ENCODE assay signal across 9 cellular contexts in the genomic region with DNA sequence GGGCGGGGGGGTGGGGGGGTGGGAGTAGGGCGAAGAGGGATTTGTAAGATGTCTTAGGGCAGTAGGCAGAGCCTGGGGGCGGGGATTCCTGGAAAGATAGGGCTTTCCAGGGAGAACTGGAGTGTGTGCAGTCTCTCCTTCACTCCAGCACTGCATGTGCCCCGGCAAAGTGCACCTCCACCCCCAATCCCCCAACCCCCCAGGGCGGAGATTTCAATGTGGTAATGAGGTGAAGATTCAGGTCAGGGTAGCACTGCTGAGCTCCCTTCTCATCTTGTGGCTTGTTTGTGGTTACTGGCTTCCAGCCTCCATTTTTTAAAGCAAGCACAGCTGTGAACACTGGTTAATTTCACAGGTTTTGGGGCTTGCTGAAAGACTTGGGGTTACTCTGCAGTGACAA. TPM values are rescaled to one million over a fixed set of nuclear protein-coding genes. Genes with fewer than 3 reads are reported as not detected.
DNase-seq lines count a peak whose midpoint lies in the region; ATAC-seq, FAIRE-seq and TF ChIP-seq lines count a peak whose summit lies in the region.
"Had no signal": no experiment of that assay in that cellular context is flagged by ENCODE, and none has a peak within 500 bp of the region (broad histone marks: within the 10 kb centered on the region; RNA-seq: fewer than 3 reads in every experiment).

No MANE protein-coding gene starts in this region.

- POLR2A ChIA-PET in activated naive CD8-positive, alpha-beta T cell treated with anti-CD3 and anti-CD28 coated beads, Interleukin-2, amount 10 ng/mL, durations not matched to agents 7 days and 5 days (lab: Charles Lee): interaction anchor here (1.0 to 1.8 kb wide), 2 partner anchors 19 to 30 kb away, joined by 3 to 6 read pairs; partner anchors contain the start of genes PCED1A and VPS16

- no peak for DNase-seq in GM18507 (ENCODE audit: extremely low spot score, insufficient read length, low read depth)
- peak; percentile 27 for DNase-seq in NCI-H69 (lab: John Stamatoyannopoulos, UW)
- DNase-seq in activated naive CD8-positive, alpha-beta T cell treated with anti-CD3 and anti-CD28 coated beads, Interleukin-2, amount 10 ng/mL, durations not matched to agents 7 days and 5 days: peak; percentile 62
- no peak for DNase-seq in sciatic nerve (ENCODE audit: low spot score)
- no peak for DNase-seq in effector CD4-positive, alpha-beta T cell
- DNase-seq in GM13977 (ENCODE audit: low spot score): no peak
- DNase-seq in endothelial cell (ENCODE audit: low spot score): no peak
- DNase-seq: anterior cingulate cortex had no signal

- intact Hi-C loops in sciatic nerve (cut with DNase I): no loop called here

- no peaks in the 10 kb centered on the region for H3K9me3 Mint-ChIP-seq in activated naive CD8-positive, alpha-beta T cell treated with anti-CD3 and anti-CD28 coated beads, Interleukin-2, amount 10 ng/mL, durations not matched to agents 7 days and 5 days
- H3K9me3 Mint-ChIP-seq in endothelial cell (ENCODE audit: unreplicated experiment): peaks cover 4% of the 10 kb centered on the region

- peak; percentile 85 for ATAC-seq in activated naive CD8-positive, alpha-beta T cell treated with anti-CD3 and anti-CD28 coated beads, Interleukin-2, amount 10 ng/mL, durations not matched to agents 7 days and 5 days (ENCODE audit: low read depth)
- peak; percentile 69 for ATAC-seq in sciatic nerve
- ATAC-seq: gastroesophageal sphincter had no signal

- H3K27ac Mint-ChIP-seq in activated naive CD8-positive, alpha-beta T cell treated with anti-CD3 and anti-CD28 coated beads, Interleukin-2, amount 10 ng/mL, durations not matched to agents 7 days and 5 days: no peak overlapping the region
- no peak overlapping the region for H3K27ac Mint-ChIP-seq in endothelial cell (ENCODE audit: unreplicated experiment)

- no peaks in the 10 kb centered on the region for H3K36me3 Mint-ChIP-seq in activated naive CD8-positive, alpha-beta T cell treated with anti-CD3 and anti-CD28 coated beads, Interleukin-2, amount 10 ng/mL, durations not matched to agents 7 days and 5 days
- H3K36me3 Mint-ChIP-seq in endothelial cell (ENCODE audit: low read depth, unreplicated experiment): peaks cover 10% of the 10 kb centered on the region

- FAIRE-seq in GM18507 (lab: Jason Lieb, UNC): peak; percentile 44

- in situ Hi-C loops in GM13977 (cut with MboI; ENCODE audit: low pct_unique_long_range_greater_than_20kb, low sequenced_read_pairs, unreplicated experiment): no loop called here

- peak overlapping the region; percentile 44 for H3K4me3 Mint-ChIP-seq in activated naive CD8-positive, alpha-beta T cell treated with anti-CD3 and anti-CD28 coated beads, Interleukin-2, amount 10 ng/mL, durations not matched to agents 7 days and 5 days
- H3K4me3 Mint-ChIP-seq in endothelial cell (ENCODE audit: unreplicated experiment): no peak overlapping the region

- no peak for TF ChIP-seq CTCF in GM13977 (IDR thresholded peaks at IDR 0.05; ENCODE audit: extremely low read depth, insufficient read depth, missing control alignments)
- no peak for TF ChIP-seq CTCF in endothelial cell (IDR thresholded peaks at IDR 0.05; ENCODE audit: unreplicated experiment)

- peaks cover 49% of the 10 kb centered on the region for H3K27me3 Mint-ChIP-seq in activated naive CD8-positive, alpha-beta T cell treated with anti-CD3 and anti-CD28 coated beads, Interleukin-2, amount 10 ng/mL, durations not matched to agents 7 days and 5 days
- peaks cover 18% of the 10 kb centered on the region for H3K27me3 Mint-ChIP-seq in endothelial cell (ENCODE audit: unreplicated experiment)

- peaks cover 22% of the 10 kb centered on the region for H3K4me1 Mint-ChIP-seq in activated naive CD8-positive, alpha-beta T cell treated with anti-CD3 and anti-CD28 coated beads, Interleukin-2, amount 10 ng/mL, durations not matched to agents 7 days and 5 days
- H3K4me1 Mint-ChIP-seq in endothelial cell (ENCODE audit: unreplicated experiment): peaks cover 5% of the 10 kb centered on the region

RNA-seq across cellular contexts. Expression of gene TMEM239, which starts 5.9 kb away (rescaled TPM):
- total RNA-seq in activated naive CD8-positive, alpha-beta T cell treated with anti-CD3 and anti-CD28 coated beads, Interleukin-2, amount 10 ng/mL, durations not matched to agents 7 days and 5 days: not detected
- not detected for total RNA-seq in sciatic nerve
- not detected for total RNA-seq in endothelial cell (ENCODE audit: unreplicated experiment)

RNA-seq across cellular contexts. Expression of gene C20orf141, which starts 7.3 kb away (rescaled TPM):
- total RNA-seq in activated naive CD8-positive, alpha-beta T cell treated with anti-CD3 and anti-CD28 coated beads, Interleukin-2, amount 10 ng/mL, durations not matched to agents 7 days and 5 days: not detected
- total RNA-seq in sciatic nerve (not detected), endothelial cell (ENCODE audit: unreplicated experiment) (not detected)
- total RNA-seq: gastroesophageal sphincter had no signal

RNA-seq across cellular contexts. Expression of gene PCED1A, which starts 18.4 kb away (rescaled TPM):
- total RNA-seq in activated naive CD8-positive, alpha-beta T cell treated with anti-CD3 and anti-CD28 coated beads, Interleukin-2, amount 10 ng/mL, durations not matched to agents 7 days and 5 days: 10 to 100 TPM; 39.9 to 43.3 TPM
- total RNA-seq in sciatic nerve (40.4 TPM), endothelial cell (ENCODE audit: unreplicated experiment) (30.9 TPM)

RNA-seq across cellular contexts. Expression of gene VPS16, which starts 18.5 kb away (rescaled TPM):
- total RNA-seq in activated naive CD8-positive, alpha-beta T cell treated with anti-CD3 and anti-CD28 coated beads, Interleukin-2, amount 10 ng/mL, durations not matched to agents 7 days and 5 days: 10 to 100 TPM; 54.6 to 56.7 TPM
- total RNA-seq in sciatic nerve: 40.0 TPM
- total RNA-seq in endothelial cell (ENCODE audit: unreplicated experiment): 43.3 TPM

RNA-seq across cellular contexts. Expression of gene CPXM1, which starts 21.6 kb away (rescaled TPM):
- under 1 TPM; 0.25 to 0.31 TPM for total RNA-seq in activated naive CD8-positive, alpha-beta T cell treated with anti-CD3 and anti-CD28 coated beads, Interleukin-2, amount 10 ng/mL, durations not matched to agents 7 days and 5 days
- total RNA-seq in sciatic nerve: 5.9 TPM
- 139 TPM for total RNA-seq in endothelial cell (ENCODE audit: unreplicated experiment)

Comparison
In these comparisons a context has a peak if more than half of its experiments do, and no peak if none do; other contexts are left out.
1. DNase-seq: peak in NCI-H69 (single experiment) and activated naive CD8-positive, alpha-beta T cell treated with anti-CD3 and anti-CD28 coated beads, Interleukin-2, amount 10 ng/mL, durations not matched to agents 7 days and 5 days (single experiment); none in GM18507 (single experiment), sciatic nerve (single experiment), effector CD4-positive, alpha-beta T cell (single experiment), GM13977 (single experiment) and endothelial cell (single experiment).